ENCODE assay signal across 1 cellular context in genomic region chr1:231757759-231758158, GRCh38.
TF ChIP-seq lines count a peak whose summit lies in the region.

No MANE protein-coding gene starts in this region.

TF ChIP-seq in IMR-90, 13 proteins besides CTCF, POLR2A, EP300 and RAD21 (continued from another document):
- no peak for TF ChIP-seq ELK1 (IDR thresholded peaks at IDR 0.05; ENCODE audit: borderline replicate concordance, low read depth, low read length)
- TF ChIP-seq CEBPB (IDR thresholded peaks at IDR 0.05; ENCODE audit: low read depth, low read length) = no peak
- TF ChIP-seq FOS (IDR thresholded peaks at IDR 0.05; ENCODE audit: low read depth, low read length) = no peak
- no peak for TF ChIP-seq MAZ (IDR thresholded peaks at IDR 0.05; ENCODE audit: borderline replicate concordance, low read depth, low read length)
- no peak for TF ChIP-seq MXI1 (IDR thresholded peaks at IDR 0.05; ENCODE audit: borderline replicate concordance, low read depth, low read length)
- no peak for TF ChIP-seq BHLHE40 (IDR thresholded peaks at IDR 0.05; ENCODE audit: low read depth, low read length)
- no peak for TF ChIP-seq RFX5 (IDR thresholded peaks at IDR 0.05; ENCODE audit: low read depth, low read length)
- no peak for TF ChIP-seq SMC3 (IDR thresholded peaks at IDR 0.05; ENCODE audit: low read depth, low read length)
